ENCODE assay signal across 11 cellular contexts in genomic region chr19:48968179-48968661, GRCh38. TPM values are rescaled to one million over a fixed set of nuclear protein-coding genes. Genes with fewer than 3 reads are reported as not detected.
DNase-seq lines count a peak whose midpoint lies in the region; ATAC-seq and TF ChIP-seq lines count a peak whose summit lies in the region.
"Had no signal": no experiment of that assay in that cellular context is flagged by ENCODE, and none has a peak within 500 bp of the region (broad histone marks: within the 10 kb centered on the region; RNA-seq: fewer than 3 reads in every experiment).

No MANE protein-coding gene starts in this region.

- H3K9ac ChIP-seq in stomach smooth muscle (ENCODE audit: low read length in 2 of 2) = no peak overlapping the region

- CTCF ChIA-PET in activated CD4-positive, alpha-beta memory T cell treated with anti-CD3 and anti-CD28 coated beads for 36 hours (lab: Charles Lee) = interaction anchor here (1.0 to 6.5 kb wide), 3 partner anchors 25 to 173 kb away, joined by 3 to 52 read pairs (median 11); partner anchors contain the start of genes GYS1, HSD17B14 and RUVBL2

- no peaks in the 10 kb centered on the region for H3K27me3 Mint-ChIP-seq in T-helper 1 cell treated with Interleukin-12 subunit alpha and Interleukin-12 subunit beta and Interleukin-4 antibody, amounts not matched to agents 30 μg/mL and 1 μg/mL, for 36 hours (ENCODE audit: low read depth)
- no peaks in the 10 kb centered on the region for H3K27me3 Mint-ChIP-seq in activated CD4-positive, alpha-beta memory T cell treated with anti-CD3 and anti-CD28 coated beads for 36 hours

- H3K27ac Mint-ChIP-seq in T-helper 1 cell treated with Interleukin-12 subunit alpha and Interleukin-12 subunit beta and Interleukin-4 antibody, amounts not matched to agents 30 μg/mL and 1 μg/mL, for 36 hours = peak overlapping the region; percentile 6
- H3K27ac Mint-ChIP-seq in activated CD4-positive, alpha-beta memory T cell treated with anti-CD3 and anti-CD28 coated beads for 36 hours = peak overlapping the region; percentile 93

- no peak for TF ChIP-seq CTCF in fibroblast of pulmonary artery (IDR thresholded peaks at IDR 0.05; ENCODE audit: low read length, missing control alignments)

- no peaks in the 10 kb centered on the region for H3K9me3 ChIP-seq in stomach smooth muscle (ENCODE audit: control insufficient read depth in 2 of 2, low read length in 2 of 2)

- H3K4me3 Mint-ChIP-seq in T-helper 1 cell treated with Interleukin-12 subunit alpha and Interleukin-12 subunit beta and Interleukin-4 antibody, amounts not matched to agents 30 μg/mL and 1 μg/mL, for 36 hours = no peak overlapping the region
- peak overlapping the region; percentile 8 for H3K4me3 Mint-ChIP-seq in activated CD4-positive, alpha-beta memory T cell treated with anti-CD3 and anti-CD28 coated beads for 36 hours

- H3K4me1 Mint-ChIP-seq in T-helper 1 cell treated with Interleukin-12 subunit alpha and Interleukin-12 subunit beta and Interleukin-4 antibody, amounts not matched to agents 30 μg/mL and 1 μg/mL, for 36 hours (ENCODE audit: low read depth) = peaks cover 32% of the 10 kb centered on the region
- H3K4me1 Mint-ChIP-seq in activated CD4-positive, alpha-beta memory T cell treated with anti-CD3 and anti-CD28 coated beads for 36 hours (ENCODE audit: low read depth) = peaks cover 38% of the 10 kb centered on the region

- H3K27ac ChIP-seq in stomach smooth muscle (ENCODE audit: low read length) = peak overlapping the region; percentile 18
- H3K27ac ChIP-seq: WERI-Rb-1 had no signal

- H3K9me3 Mint-ChIP-seq in T-helper 1 cell treated with Interleukin-12 subunit alpha and Interleukin-12 subunit beta and Interleukin-4 antibody, amounts not matched to agents 30 μg/mL and 1 μg/mL, for 36 hours = no peaks in the 10 kb centered on the region
- no peaks in the 10 kb centered on the region for H3K9me3 Mint-ChIP-seq in activated CD4-positive, alpha-beta memory T cell treated with anti-CD3 and anti-CD28 coated beads for 36 hours

- H3K36me3 ChIP-seq in stomach smooth muscle (ENCODE audit: control insufficient read depth in 2 of 2, insufficient read depth in 2 of 2, low read length in 2 of 2) = peaks cover 17 to 34% of the 10 kb centered on the region in 2 donors

- H3K27me3 ChIP-seq in stomach smooth muscle (ENCODE audit: control insufficient read depth in 1 of 2, insufficient read depth in 2 of 2, low read length in 2 of 2) = no peaks in the 10 kb centered on the region

- ATAC-seq in HG03378 (IDR thresholded peaks at IDR 0.05; ENCODE audit: unreplicated experiment) = no peak

- H3K4me1 ChIP-seq in stomach smooth muscle (ENCODE audit: control insufficient read depth, insufficient read depth, low read length) = peaks cover 41% of the 10 kb centered on the region

- H3K36me3 Mint-ChIP-seq in T-helper 1 cell treated with Interleukin-12 subunit alpha and Interleukin-12 subunit beta and Interleukin-4 antibody, amounts not matched to agents 30 μg/mL and 1 μg/mL, for 36 hours (ENCODE audit: low read depth) = peaks cover 34% of the 10 kb centered on the region
- H3K36me3 Mint-ChIP-seq in activated CD4-positive, alpha-beta memory T cell treated with anti-CD3 and anti-CD28 coated beads for 36 hours = peaks cover 36% of the 10 kb centered on the region

- POLR2A ChIA-PET in activated CD4-positive, alpha-beta memory T cell treated with anti-CD3 and anti-CD28 coated beads for 36 hours (lab: Charles Lee) = interaction anchor here (0.8 to 1.2 kb wide), 4 partner anchors 9 to 68 kb away, joined by 3 to 5 read pairs (median 4); partner anchors contain the start of genes BAX, GYS1, NUCB1 and RUVBL2

- H3K4me3 ChIP-seq in fibroblast of pulmonary artery (replicated peaks; ENCODE audit: low read depth, low read length) (peak overlapping the region; percentile 99), stomach smooth muscle (ENCODE audit: low read length in 2 of 2) (no peak overlapping the region)

- DNase-seq in T-helper 1 cell (no peak), fibroblast of pulmonary artery (ENCODE audit: low read depth) (peak; percentile 76), germinal center (ENCODE audit: low spot score) (no peak)
- DNase-seq in activated CD4-positive, alpha-beta memory T cell treated with anti-CD3 and anti-CD28 coated beads for 36 hours = no peak
- DNase-seq in activated effector memory CD4-positive, alpha-beta T cell treated with Interleukin-2 at 50 U/mL for 16 hours = no peak
- DNase-seq: central memory CD4-positive, alpha-beta T cell; NCI-H748 treated with DMSO at 0.1 percent for 48 hours; WERI-Rb-1 had no signal

- intact Hi-C loops in activated CD4-positive, alpha-beta memory T cell treated with anti-CD3 and anti-CD28 coated beads for 36 hours (cut with micrococcal nuclease) = loop anchor here (5.0 kb wide), 1 partner anchor 111 kb away; no protein-coding TSS in a partner anchor

RNA-seq across cellular contexts. Expression of gene FTL, which starts 3.1 kb away (rescaled TPM):
- total RNA-seq in activated CD4-positive, alpha-beta memory T cell treated with anti-CD3 and anti-CD28 coated beads for 36 hours = 100 to 1,000 TPM; 870 to 900 TPM

RNA-seq across cellular contexts. Expression of gene BAX, which starts 13.5 kb away (rescaled TPM):
- 100 to 1,000 TPM; 173 to 181 TPM for total RNA-seq in activated CD4-positive, alpha-beta memory T cell treated with anti-CD3 and anti-CD28 coated beads for 36 hours

RNA-seq across cellular contexts. Expression of gene GYS1, which starts 24.9 kb away (rescaled TPM):
- total RNA-seq in activated CD4-positive, alpha-beta memory T cell treated with anti-CD3 and anti-CD28 coated beads for 36 hours = 10 to 100 TPM; 42.2 to 47.6 TPM

RNA-seq across cellular contexts. Expression of gene RUVBL2, which starts 25.5 kb away (rescaled TPM):
- total RNA-seq in activated CD4-positive, alpha-beta memory T cell treated with anti-CD3 and anti-CD28 coated beads for 36 hours = 100 to 1,000 TPM; 107 to 109 TPM

RNA-seq across cellular contexts. Expression of gene DHDH, which starts 34.7 kb away (rescaled TPM):
- total RNA-seq in activated CD4-positive, alpha-beta memory T cell treated with anti-CD3 and anti-CD28 coated beads for 36 hours = 1 to 10 TPM; 2.0 to 2.8 TPM
